In the genomic region with DNA sequence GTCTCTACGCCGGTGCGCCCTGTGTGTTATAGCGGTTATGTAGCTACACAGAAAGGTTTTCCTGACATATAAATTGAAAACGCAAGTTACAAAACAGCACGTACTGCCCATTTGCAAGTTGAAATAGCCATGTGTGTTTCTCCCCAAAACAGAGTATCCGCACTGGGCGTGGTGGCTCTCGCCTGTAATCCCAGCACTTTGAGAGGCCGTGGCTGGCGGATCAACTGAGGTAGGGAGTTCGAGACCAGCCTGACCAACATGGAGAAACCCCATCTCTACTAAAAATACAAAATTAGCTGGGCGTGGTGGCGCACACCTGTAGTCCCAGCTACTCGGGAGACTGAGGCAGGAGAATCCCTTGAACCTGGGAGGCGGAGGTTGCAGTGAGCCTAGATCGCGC, we compare ENCODE assay signal across 9 cellular contexts. TPM values are rescaled to one million over a fixed set of nuclear protein-coding genes. Genes with fewer than 3 reads are reported as not detected.
DNase-seq lines count a peak whose midpoint lies in the region; ATAC-seq, FAIRE-seq and TF ChIP-seq lines count a peak whose summit lies in the region.
"Not testable (repeated sequence)": the region's sequence is repeated elsewhere in the genome, so short reads cannot be mapped to it uniquely, and the experiment has no call there.
"Had no signal": no experiment of that assay in that cellular context is flagged by ENCODE, and none has a peak within 500 bp of the region (broad histone marks: within the 10 kb centered on the region; RNA-seq: fewer than 3 reads in every experiment).

No MANE protein-coding gene starts in this region.

- not testable (repeated sequence) for BruUV-seq in HepG2 (replicated peaks; lab: Mats Ljungman, UMichigan)

- ATAC-seq in HepG2 = not testable (repeated sequence)

- FAIRE-seq in HepG2 (lab: Jason Lieb, UNC) = not testable (repeated sequence)

- 73% methylated on average over 18 of the region's 18 CpGs for whole genome bisulfite sequencing in HepG2 (ENCODE audit: low lambda C conversion rate)

- in situ Hi-C loops in HepG2 (cut with HindIII; ENCODE audit: extremely low pct_ligation_motif_present, low pct_unique_long_range_greater_than_20kb) = loop anchor here (25.0 kb wide), 1 partner anchor 279 kb away; no protein-coding TSS in a partner anchor

- TF ChIP-seq RAD21 in HepG2 (CRISPR knock-in tag; IDR thresholded peaks at IDR 0.05) = not testable (repeated sequence)

- H4K20me1 ChIP-seq in Loucy (ENCODE audit: insufficient read depth, low read length, poor library complexity, severe bottlenecking); HepG2 (ENCODE audit: insufficient read depth, low read length): not testable (repeated sequence)

- TF ChIP-seq POLR2A in HepG2 (IDR thresholded peaks at IDR 0.05; ENCODE audit: insufficient read depth in 1 of 2, low read depth in 2 of 2, low read length in 2 of 2) = not testable (repeated sequence)

- H3K4me2 ChIP-seq in Loucy (ENCODE audit: low read depth, low read length, poor library complexity, severe bottlenecking) (peak overlapping the region; percentile 34), HepG2 (ENCODE audit: low read depth, low read length) (peak overlapping the region; percentile 70; the same call in 1 of the 2 replicates)

- H3K79me2 ChIP-seq in Loucy (ENCODE audit: insufficient read depth, low read length); HepG2 (ENCODE audit: insufficient read depth, low read length): not testable (repeated sequence)

- not testable (repeated sequence) for H3K9ac ChIP-seq in Loucy (ENCODE audit: low read depth, low read length, poor library complexity, severe bottlenecking); HepG2 (ENCODE audit: insufficient read depth, low read depth, low read length)

- H3K9me3 Mint-ChIP-seq in CD8-positive, alpha-beta memory T cell; T-helper 2 cell treated with Interferon-gamma antibody and Interleukin-4, amounts not matched to agents 5 μg/mL and 100 μg/mL, for 36 hours; activated naive CD4-positive, alpha-beta T cell treated with anti-CD3 and anti-CD28 coated beads for 36 hours; progenitor cell of endocrine pancreas (ENCODE audit: low read depth): not testable (repeated sequence)

- H3K27me3 ChIP-seq in CD8-positive, alpha-beta memory T cell (ENCODE audit: insufficient read depth, low read length, poor library complexity, severe bottlenecking); Loucy (ENCODE audit: insufficient read depth, low read length, poor library complexity, severe bottlenecking); effector memory CD4-positive, alpha-beta T cell (replicated peaks; ENCODE audit: control insufficient read depth, insufficient read depth, low read length, poor library complexity, severe bottlenecking): not testable (repeated sequence)
- peaks cover 13 to 65% of the 10 kb centered on the region in 2 experiments; a peak in 4 of 5 replicates for H3K27me3 ChIP-seq in HepG2 (ENCODE audit: control insufficient read depth in 1 of 2, insufficient read depth in 2 of 2, low read length in 2 of 2)

- H3K27ac Mint-ChIP-seq in CD8-positive, alpha-beta memory T cell = peak overlapping the region in 7 of 8 donors; percentile 60 to 87 (median 81)
- H3K27ac Mint-ChIP-seq in T-helper 2 cell treated with Interferon-gamma antibody and Interleukin-4, amounts not matched to agents 5 μg/mL and 100 μg/mL, for 36 hours = peak overlapping the region; percentile 92
- H3K27ac Mint-ChIP-seq in activated naive CD4-positive, alpha-beta T cell treated with anti-CD3 and anti-CD28 coated beads for 36 hours; progenitor cell of endocrine pancreas: not testable (repeated sequence)

- H3K27ac ChIP-seq in CD8-positive, alpha-beta memory T cell (ENCODE audit: low read depth, low read length); HepG2 (ENCODE audit: extremely low read length, insufficient read depth, low read length): not testable (repeated sequence)
- H3K27ac ChIP-seq in effector memory CD4-positive, alpha-beta T cell (ENCODE audit: insufficient read depth, low read length, poor library complexity, severe bottlenecking) = peak overlapping the region; percentile 64

- not testable (repeated sequence) for TF ChIP-seq EP300 in HepG2 (IDR thresholded peaks at IDR 0.05; ENCODE audit: low read depth in 2 of 2, low read length in 2 of 2); HepG2 (CRISPR knock-in tag; IDR thresholded peaks at IDR 0.05; ENCODE audit: borderline replicate concordance)

- not testable (repeated sequence) for H3K9me3 ChIP-seq in CD8-positive, alpha-beta memory T cell (ENCODE audit: low read length); Loucy (ENCODE audit: insufficient read depth, low read depth, low read length); effector memory CD4-positive, alpha-beta T cell (ENCODE audit: control insufficient read depth, low read length); HepG2 (ENCODE audit: low read length)

- not testable (repeated sequence) for DNase-seq in CD8-positive, alpha-beta memory T cell; T-helper 2 cell treated with Interferon-gamma antibody and Interleukin-4, amounts not matched to agents 5 μg/mL and 100 μg/mL, for 36 hours (ENCODE audit: low spot score); activated naive CD4-positive, alpha-beta T cell treated with anti-CD3 and anti-CD28 coated beads for 36 hours; effector memory CD4-positive, alpha-beta T cell; HepG2 (ENCODE audit: low spot score); progenitor cell of endocrine pancreas (ENCODE audit: low spot score, unreplicated experiment)

- not testable (repeated sequence) for TF ChIP-seq CTCF in Loucy (conservative IDR thresholded peaks at IDR 0.05; ENCODE audit: low read length); HepG2 (CRISPR knock-in tag; IDR thresholded peaks at IDR 0.05); progenitor cell of endocrine pancreas (IDR thresholded peaks at IDR 0.05; ENCODE audit: unreplicated experiment)

- H3K27me3 Mint-ChIP-seq in CD8-positive, alpha-beta memory T cell; T-helper 2 cell treated with Interferon-gamma antibody and Interleukin-4, amounts not matched to agents 5 μg/mL and 100 μg/mL, for 36 hours (ENCODE audit: low read depth); activated naive CD4-positive, alpha-beta T cell treated with anti-CD3 and anti-CD28 coated beads for 36 hours (ENCODE audit: low read depth): not testable (repeated sequence)
- peaks cover 11% of the 10 kb centered on the region for H3K27me3 Mint-ChIP-seq in progenitor cell of endocrine pancreas

- CTCF ChIA-PET in CD8-positive, alpha-beta memory T cell (lab: Charles Lee) = interaction anchor here (0.7 to 1.9 kb wide), 3 partner anchors 18 to 177 kb away, joined by 3 to 6 read pairs (median 3); no protein-coding TSS in a partner anchor
- CTCF ChIA-PET in activated naive CD4-positive, alpha-beta T cell treated with anti-CD3 and anti-CD28 coated beads for 36 hours (lab: Charles Lee) = interaction anchor here (0.8 to 2.0 kb wide), 6 partner anchors 12 to 219 kb away, joined by 3 to 12 read pairs (median 4); partner anchors contain the start of gene QSOX2
- CTCF ChIA-PET in HepG2 (lab: Yijun Ruan, JAX; ENCODE audit: low intra/inter-chr PET ratio, low total read pairs) = not testable (repeated sequence)

- not testable (repeated sequence) for H3K36me3 Mint-ChIP-seq in CD8-positive, alpha-beta memory T cell; T-helper 2 cell treated with Interferon-gamma antibody and Interleukin-4, amounts not matched to agents 5 μg/mL and 100 μg/mL, for 36 hours (ENCODE audit: low read depth); activated naive CD4-positive, alpha-beta T cell treated with anti-CD3 and anti-CD28 coated beads for 36 hours (ENCODE audit: low read depth); progenitor cell of endocrine pancreas (ENCODE audit: insufficient read depth)

- H3K9me2 ChIP-seq in Loucy (replicated peaks; ENCODE audit: low read depth, low read length) = not testable (repeated sequence)

- H3K4me1 ChIP-seq in CD8-positive, alpha-beta memory T cell (ENCODE audit: insufficient read depth, low read length); Loucy (ENCODE audit: insufficient read depth, low read length, poor library complexity, severe bottlenecking); effector memory CD4-positive, alpha-beta T cell (ENCODE audit: control insufficient read depth, insufficient read depth, low read length, poor library complexity, severe bottlenecking): not testable (repeated sequence)
- H3K4me1 ChIP-seq in HepG2 (ENCODE audit: insufficient read depth, low read length) = peaks cover 24% of the 10 kb centered on the region

- intact Hi-C loops in activated naive CD4-positive, alpha-beta T cell treated with anti-CD3 and anti-CD28 coated beads for 36 hours (cut with micrococcal nuclease) = loop anchor here (1.0 kb wide), 3 partner anchors 21 to 97 kb away; partner anchors contain the start of genes DNLZ and QSOX2
- intact Hi-C loops in HepG2 (cut with micrococcal nuclease; ENCODE audit: unreplicated experiment) = not testable (repeated sequence)

- H3K4me1 Mint-ChIP-seq in CD8-positive, alpha-beta memory T cell = peaks cover 0 to 16% (median 4%) of the 10 kb centered on the region in 3 donors
- not testable (repeated sequence) for H3K4me1 Mint-ChIP-seq in T-helper 2 cell treated with Interferon-gamma antibody and Interleukin-4, amounts not matched to agents 5 μg/mL and 100 μg/mL, for 36 hours (ENCODE audit: low read depth); activated naive CD4-positive, alpha-beta T cell treated with anti-CD3 and anti-CD28 coated beads for 36 hours (ENCODE audit: low read depth); progenitor cell of endocrine pancreas (ENCODE audit: low read depth)

- H3K36me3 ChIP-seq in CD8-positive, alpha-beta memory T cell (ENCODE audit: insufficient read depth, low read length); Loucy (ENCODE audit: insufficient read depth, low read length); effector memory CD4-positive, alpha-beta T cell (ENCODE audit: control insufficient read depth, insufficient read depth, low read length); HepG2 (replicated peaks in 1 of 2; ENCODE audit: control insufficient read depth in 1 of 2, insufficient read depth in 2 of 2, low read length in 2 of 2): not testable (repeated sequence)

- peak overlapping the region; percentile 49 to 89 (median 80) for H3K4me3 Mint-ChIP-seq in CD8-positive, alpha-beta memory T cell
- H3K4me3 Mint-ChIP-seq in T-helper 2 cell treated with Interferon-gamma antibody and Interleukin-4, amounts not matched to agents 5 μg/mL and 100 μg/mL, for 36 hours = peak overlapping the region; percentile 87
- peak overlapping the region; percentile 64 for H3K4me3 Mint-ChIP-seq in activated naive CD4-positive, alpha-beta T cell treated with anti-CD3 and anti-CD28 coated beads for 36 hours
- peak overlapping the region; percentile 42 for H3K4me3 Mint-ChIP-seq in progenitor cell of endocrine pancreas (ENCODE audit: low read depth)

- POLR2A ChIA-PET in CD8-positive, alpha-beta memory T cell (lab: Charles Lee) = interaction anchor here (1.5 kb wide), 1 partner anchor 96 kb away, joined by 5 read pairs; the partner anchor contains the start of gene DNLZ
- POLR2A ChIA-PET in HepG2 (lab: Yijun Ruan, JAX) = interaction anchor here (0.9 to 1.6 kb wide), 3 partner anchors 9 to 97 kb away, joined by 3 to 4 read pairs (median 3); partner anchors contain the start of gene DNLZ

- peak overlapping the region; percentile 54 for H3K4me3 ChIP-seq in CD8-positive, alpha-beta memory T cell (ENCODE audit: low read length)
- H3K4me3 ChIP-seq in Loucy (ENCODE audit: low read length, poor library complexity, severe bottlenecking) (peak overlapping the region; percentile 31), HepG2 (replicated peaks in 1 of 3; ENCODE audit: insufficient read depth in 1 of 3, low read depth in 2 of 3, low read length in 3 of 3) (0 out of 6 replicates have a peak overlapping the region, but pooled peaks of 1 of the 3 experiments have one; percentile 18)
- peak overlapping the region; percentile 67 for H3K4me3 ChIP-seq in effector memory CD4-positive, alpha-beta T cell (ENCODE audit: insufficient read depth, low read depth, low read length, poor library complexity, severe bottlenecking)

- not testable (repeated sequence) for H3F3A ChIP-seq in Loucy (ENCODE audit: low read depth)

- H2AFZ ChIP-seq in Loucy (ENCODE audit: low read length) = peak overlapping the region; percentile 87
- H2AFZ ChIP-seq in HepG2 (ENCODE audit: low read length) = not testable (repeated sequence)

RNA-seq across cellular contexts. Expression of gene QSOX2, which starts 21.0 kb away (rescaled TPM):
- total RNA-seq in CD8-positive, alpha-beta memory T cell = 10 to 100 TPM; 14.6 to 15.3 TPM
- 0.66 TPM for polyA plus RNA-seq in CD8-positive, alpha-beta memory T cell
- 10 to 100 TPM; 17.7 to 18.0 TPM for total RNA-seq in activated naive CD4-positive, alpha-beta T cell treated with anti-CD3 and anti-CD28 coated beads for 36 hours
- total RNA-seq in HepG2 (2016; rRNA removed; fragmentation: Illumina TruSeq; extraction: Trizol) = 10.1 and 27.1 TPM in 2 replicates
- 2.0 and 2.2 TPM in 2 replicates for total RNA-seq in HepG2 (2016; cell fraction: cytosol; rRNA removed; fragmentation: Illumina TruSeq; extraction: Trizol; ENCODE audit: low read depth)
- total RNA-seq in HepG2 (2016; cell fraction: insoluble cytoplasmic fraction; rRNA removed; fragmentation: Illumina TruSeq; extraction: Trizol) = 9.0 and 27.0 TPM in 2 replicates
- 4.9 and 5.5 TPM in 2 replicates for total RNA-seq in HepG2 (2016; cell fraction: membrane; rRNA removed; fragmentation: Illumina TruSeq; extraction: Trizol)
- 29.4 and 33.0 TPM in 2 replicates for total RNA-seq in HepG2 (2016; cell fraction: nucleus; rRNA removed; fragmentation: Illumina TruSeq; extraction: Trizol)
- polyA plus RNA-seq in HepG2 (2011; rRNA removed) = 36.4 and 42.1 TPM in 2 replicates
- polyA plus RNA-seq in HepG2 (2011; cell fraction: cytosol; rRNA removed) = 18.1 and 19.6 TPM in 2 replicates
- 53.2 and 71.8 TPM in 2 replicates for polyA plus RNA-seq in HepG2 (2011; cell fraction: nucleus; rRNA removed)
- 28.3 and 37.6 TPM in 2 replicates for polyA plus RNA-seq in HepG2 (2012)
- 1.3 and 1.4 TPM in 2 replicates for polyA plus RNA-seq in HepG2 (2016; cell fraction: cytosol; fragmentation: Illumina TruSeq; extraction: Trizol; ENCODE audit: low read depth)
- 8.1 and 10.4 TPM in 2 replicates for polyA plus RNA-seq in HepG2 (2016; cell fraction: insoluble cytoplasmic fraction; fragmentation: Illumina TruSeq; extraction: Trizol; ENCODE audit: low read depth)
- polyA plus RNA-seq in HepG2 (2016; cell fraction: membrane; fragmentation: Illumina TruSeq; extraction: Trizol; ENCODE audit: low read depth) = 2.5 and 3.2 TPM in 2 replicates
- polyA plus RNA-seq in HepG2 (2016; cell fraction: nucleus; fragmentation: Illumina TruSeq; extraction: Trizol; ENCODE audit: insufficient read depth, low read depth) = 56.3 and 58.3 TPM in 2 replicates
- polyA minus RNA-seq in HepG2 (2011; rRNA and poly(A)+ RNA removed; ENCODE audit: low replicate concordance) = 28.3 and 40.5 TPM in 2 replicates
- polyA minus RNA-seq in HepG2 (2011; cell fraction: cytosol; rRNA and poly(A)+ RNA removed) = 18.7 and 20.4 TPM in 2 replicates
- 26.1 and 26.5 TPM in 2 replicates for polyA minus RNA-seq in HepG2 (2011; cell fraction: nucleus; rRNA and poly(A)+ RNA removed)
- 24.0 and 24.1 TPM in 2 replicates for total RNA-seq in progenitor cell of endocrine pancreas

RNA-seq across cellular contexts. Expression of gene CCDC187, which starts 37.3 kb away (rescaled TPM):
- total RNA-seq in CD8-positive, alpha-beta memory T cell = not detected
- polyA plus RNA-seq in CD8-positive, alpha-beta memory T cell = not detected
- not detected for total RNA-seq in activated naive CD4-positive, alpha-beta T cell treated with anti-CD3 and anti-CD28 coated beads for 36 hours
- 0.13 TPM in 1 of 2 replicates, not detected in the other for total RNA-seq in HepG2 (2016; rRNA removed; fragmentation: Illumina TruSeq; extraction: Trizol)
- not detected in 2 replicates for total RNA-seq in HepG2 (2016; cell fraction: cytosol; rRNA removed; fragmentation: Illumina TruSeq; extraction: Trizol; ENCODE audit: low read depth)
- total RNA-seq in HepG2 (2016; cell fraction: insoluble cytoplasmic fraction; rRNA removed; fragmentation: Illumina TruSeq; extraction: Trizol) = 0.09 TPM in 1 of 2 replicates, not detected in the other
- 0.10 TPM in 1 of 2 replicates, not detected in the other for total RNA-seq in HepG2 (2016; cell fraction: membrane; rRNA removed; fragmentation: Illumina TruSeq; extraction: Trizol)
- total RNA-seq in HepG2 (2016; cell fraction: nucleus; rRNA removed; fragmentation: Illumina TruSeq; extraction: Trizol) = 0.16 and 0.28 TPM in 2 replicates
- polyA plus RNA-seq in HepG2 (2011; rRNA removed) = 0.03 and 0.09 TPM in 2 replicates
- 0.01 and 0.03 TPM in 2 replicates for polyA plus RNA-seq in HepG2 (2011; cell fraction: cytosol; rRNA removed)
- 0.45 and 0.48 TPM in 2 replicates for polyA plus RNA-seq in HepG2 (2011; cell fraction: nucleus; rRNA removed)
- polyA plus RNA-seq in HepG2 (2012) = 0.04 TPM in 1 of 2 replicates, not detected in the other
- polyA plus RNA-seq in HepG2 (2016; cell fraction: cytosol; fragmentation: Illumina TruSeq; extraction: Trizol; ENCODE audit: low read depth) = not detected in 2 replicates
- not detected in 2 replicates for polyA plus RNA-seq in HepG2 (2016; cell fraction: insoluble cytoplasmic fraction; fragmentation: Illumina TruSeq; extraction: Trizol; ENCODE audit: low read depth)
- 0.08 TPM in 1 of 2 replicates, not detected in the other for polyA plus RNA-seq in HepG2 (2016; cell fraction: membrane; fragmentation: Illumina TruSeq; extraction: Trizol; ENCODE audit: low read depth)
- 0.14 and 0.17 TPM in 2 replicates for polyA plus RNA-seq in HepG2 (2016; cell fraction: nucleus; fragmentation: Illumina TruSeq; extraction: Trizol; ENCODE audit: insufficient read depth, low read depth)
- polyA minus RNA-seq in HepG2 (2011; rRNA and poly(A)+ RNA removed; ENCODE audit: low replicate concordance) = 0.20 and 0.49 TPM in 2 replicates
- not detected in 2 replicates for polyA minus RNA-seq in HepG2 (2011; cell fraction: cytosol; rRNA and poly(A)+ RNA removed)
- polyA minus RNA-seq in HepG2 (2011; cell fraction: nucleus; rRNA and poly(A)+ RNA removed) = 0.39 and 0.50 TPM in 2 replicates
- 1.2 and 1.4 TPM in 2 replicates for total RNA-seq in progenitor cell of endocrine pancreas
- total RNA-seq: gastroesophageal sphincter, omental fat pad had no signal
